ENCODE assay signal across 22 cellular contexts in genomic region chrX:48753708-48754107, GRCh38. TPM values are rescaled to one million over a fixed set of nuclear protein-coding genes. Genes with fewer than 3 reads are reported as not detected.
DNase-seq lines count a peak whose midpoint lies in the region; ATAC-seq, FAIRE-seq and TF ChIP-seq lines count a peak whose summit lies in the region.
"Had no signal": no experiment of that assay in that cellular context is flagged by ENCODE, and none has a peak within 500 bp of the region (broad histone marks: within the 10 kb centered on the region; RNA-seq: fewer than 3 reads in every experiment).

No MANE protein-coding gene starts in this region.

- in situ Hi-C loops in HepG2 (cut with HindIII; ENCODE audit: extremely low pct_ligation_motif_present, low pct_unique_long_range_greater_than_20kb) = no loop called here

- no peaks in the 10 kb centered on the region for H3K27me3 ChIP-seq in HepG2 (ENCODE audit: control insufficient read depth in 1 of 2, insufficient read depth in 2 of 2, low read length in 2 of 2)
- no peaks in the 10 kb centered on the region for H3K27me3 ChIP-seq in right lobe of liver
- no peaks in the 10 kb centered on the region for H3K27me3 ChIP-seq in astrocyte (ENCODE audit: insufficient read depth, low read length)
- H3K27me3 ChIP-seq in PC-3 (ENCODE audit: low read length) = no peaks in the 10 kb centered on the region

- ATAC-seq in HepG2 = peak; percentile 55
- no peak for ATAC-seq in right lobe of liver
- ATAC-seq in PC-3 = no peak

- H3K36me3 ChIP-seq in HepG2 (replicated peaks in 1 of 2; ENCODE audit: control insufficient read depth in 1 of 2, insufficient read depth in 2 of 2, low read length in 2 of 2) (no peaks in the 10 kb centered on the region), right lobe of liver (no peaks in the 10 kb centered on the region), astrocyte (ENCODE audit: insufficient read depth, low read length) (no peaks in the 10 kb centered on the region), PC-3 (ENCODE audit: low read depth, low read length) (no peaks in the 10 kb centered on the region)
- H3K36me3 ChIP-seq: BLaER1 had no signal

- no peaks in the 10 kb centered on the region for H4K20me1 ChIP-seq in HepG2 (ENCODE audit: insufficient read depth, low read length)
- H4K20me1 ChIP-seq in astrocyte (ENCODE audit: insufficient read depth, low read length) = no peaks in the 10 kb centered on the region
- H4K20me1 ChIP-seq in PC-3 (ENCODE audit: low read length) = no peaks in the 10 kb centered on the region
- H4K20me1 ChIP-seq: BLaER1 had no signal

- H3K9me3 Mint-ChIP-seq in astrocyte (ENCODE audit: unreplicated experiment) = no peaks in the 10 kb centered on the region
- H3K9me3 Mint-ChIP-seq: CD4-positive, alpha-beta memory T cell had no signal

- H3K4me3 Mint-ChIP-seq in astrocyte (ENCODE audit: unreplicated experiment) = no peak overlapping the region
- H3K4me3 Mint-ChIP-seq: CD14-positive monocyte had no signal

- H3K79me2 ChIP-seq in HepG2 (ENCODE audit: insufficient read depth, low read length) (no peaks in the 10 kb centered on the region), astrocyte (ENCODE audit: insufficient read depth, low read length) (no peaks in the 10 kb centered on the region), PC-3 (ENCODE audit: low read length) (no peaks in the 10 kb centered on the region)

- FAIRE-seq in HepG2 (lab: Jason Lieb, UNC) = no peak
- no peak for FAIRE-seq in astrocyte (lab: Jason Lieb, UNC)
- FAIRE-seq: A549, GM12891, GM18507 had no signal

- DNase-seq in HepG2 (ENCODE audit: low spot score) (no peak), right lobe of liver (no peak), astrocyte (ENCODE audit: low read depth) (no peak), myocyte (ENCODE audit: low read depth) (peak; percentile 12), GF-D8 (lab: John Stamatoyannopoulos, UW) (no peak), foreskin fibroblast (no peak), PC-3 (no peak)
- DNase-seq: AML-193; Calu3; CD4-positive, alpha-beta memory T cell; DMS79 treated with DMSO at 0.1 percent for 48 hours; GM23248; HCEC 1CT had no signal

- H3K9me2 ChIP-seq in PC-3 (replicated peaks; ENCODE audit: low read length) = no peaks in the 10 kb centered on the region

- H3K4me3 ChIP-seq in HepG2 (replicated peaks in 1 of 3; ENCODE audit: insufficient read depth in 1 of 3, low read depth in 2 of 3, low read length in 3 of 3) (0 out of 6 replicates have a peak overlapping the region, but pooled peaks of 1 of the 3 experiments have one; percentile 28), right lobe of liver (no peak overlapping the region), astrocyte (ENCODE audit: insufficient read depth, low read depth, low read length) (no peak overlapping the region), foreskin fibroblast (ENCODE audit: low read depth in 1 of 2, low read length in 2 of 2) (no peak overlapping the region), PC-3 (ENCODE audit: low read length) (no peak overlapping the region)
- H3K4me3 ChIP-seq: A549, BLaER1, GM23248 had no signal

- no CpG with 5 or more reads among the region's 7 CpGs for WGBS in HepG2 (ENCODE audit: low lambda C conversion rate)
- 45% methylated on average over 2 of the region's 7 CpGs for WGBS in right lobe of liver (ENCODE audit: insufficient coverage, low coverage, low lambda C conversion rate, missing lambda C conversion rate)

- H3K36me3 Mint-ChIP-seq in astrocyte (ENCODE audit: low read depth, unreplicated experiment) = no peaks in the 10 kb centered on the region
- H3K36me3 Mint-ChIP-seq: CD14-positive monocyte; CD4-positive, alpha-beta memory T cell had no signal

- H3K9me3 ChIP-seq in HepG2 (ENCODE audit: low read length) (no peaks in the 10 kb centered on the region), right lobe of liver (no peaks in the 10 kb centered on the region), astrocyte (ENCODE audit: insufficient read depth, low read depth, low read length) (no peaks in the 10 kb centered on the region), PC-3 (ENCODE audit: low read length) (no peaks in the 10 kb centered on the region)
- H3K9me3 ChIP-seq: A549, BLaER1 had no signal

- H3K9ac ChIP-seq in HepG2 (ENCODE audit: insufficient read depth, low read depth, low read length) (no peak overlapping the region), astrocyte (ENCODE audit: low read length) (no peak overlapping the region), PC-3 (ENCODE audit: low read length) (no peak overlapping the region)
- H3K9ac ChIP-seq: BLaER1, GM23248 had no signal

- no peaks in the 10 kb centered on the region for H3K27me3 Mint-ChIP-seq in astrocyte (ENCODE audit: low read depth, unreplicated experiment)
- H3K27me3 Mint-ChIP-seq: CD4-positive, alpha-beta memory T cell had no signal

- intact Hi-C loops in HepG2 (cut with micrococcal nuclease; ENCODE audit: unreplicated experiment) = loop anchor here (10.0 kb wide), 1 partner anchor 119 kb away; no protein-coding TSS in a partner anchor
- intact Hi-C loops in right lobe of liver (cut with DNase I) = no loop called here
- intact Hi-C loops in PC-3 (cut with micrococcal nuclease) = no loop called here

- TF ChIP-seq CTCF in HepG2 (CRISPR knock-in tag; IDR thresholded peaks at IDR 0.05) (no peak), right lobe of liver (IDR thresholded peaks at IDR 0.05) (no peak), astrocyte (IDR thresholded peaks at IDR 0.05; ENCODE audit: insufficient read depth, low read depth, low read length) (no peak), foreskin fibroblast (IDR thresholded peaks at IDR 0.05; ENCODE audit: low read depth, low read length) (no peak), PC-3 (conservative IDR thresholded peaks at IDR 0.05; ENCODE audit: low read depth, low read length) (no peak)

- H2AFZ ChIP-seq in HepG2 (ENCODE audit: low read length) = no peak overlapping the region
- H2AFZ ChIP-seq in astrocyte (ENCODE audit: low read depth, low read length) = no peak overlapping the region
- no peak overlapping the region for H2AFZ ChIP-seq in PC-3 (ENCODE audit: low read length)
- H2AFZ ChIP-seq: GM23248 had no signal

- H3K4me1 ChIP-seq in HepG2 (ENCODE audit: insufficient read depth, low read length) (peaks cover 48% of the 10 kb centered on the region), right lobe of liver (no peaks in the 10 kb centered on the region), astrocyte (ENCODE audit: insufficient read depth, low read length) (no peaks in the 10 kb centered on the region), PC-3 (ENCODE audit: insufficient read depth, low read length) (no peaks in the 10 kb centered on the region)
- H3K4me1 ChIP-seq: BLaER1 had no signal

- POLR2A ChIA-PET in HepG2 (lab: Yijun Ruan, JAX) (no interaction called here), PC-3 (lab: Charles Lee; ENCODE audit: unreplicated experiment) (no interaction called here)

- no peak for TF ChIP-seq EP300 in HepG2 (IDR thresholded peaks at IDR 0.05; ENCODE audit: low read depth in 2 of 2, low read length in 2 of 2)
- no peak for TF ChIP-seq EP300 in HepG2 (CRISPR knock-in tag; IDR thresholded peaks at IDR 0.05; ENCODE audit: borderline replicate concordance)

- CTCF ChIA-PET in HepG2 (lab: Yijun Ruan, JAX; ENCODE audit: low intra/inter-chr PET ratio, low total read pairs) = no interaction called here
- CTCF ChIA-PET in PC-3 (lab: Charles Lee) = no interaction called here

- peak overlapping the region; percentile 62 for H3K4me2 ChIP-seq in HepG2 (ENCODE audit: low read depth, low read length)
- H3K4me2 ChIP-seq in astrocyte (ENCODE audit: low read length) = no peak overlapping the region
- no peak overlapping the region for H3K4me2 ChIP-seq in PC-3 (ENCODE audit: low read length)
- H3K4me2 ChIP-seq: A549, BLaER1 had no signal

- peak overlapping the region; percentile 18 for H3K27ac Mint-ChIP-seq in astrocyte (ENCODE audit: unreplicated experiment)
- H3K27ac Mint-ChIP-seq: CD4-positive, alpha-beta memory T cell had no signal

- TF ChIP-seq POLR2A in HepG2 (IDR thresholded peaks at IDR 0.05; ENCODE audit: insufficient read depth in 1 of 2, low read depth in 2 of 2, low read length in 2 of 2) = no peak
- TF ChIP-seq POLR2A in right lobe of liver (IDR thresholded peaks at IDR 0.05) = no peak

- TF ChIP-seq RAD21 in HepG2 (CRISPR knock-in tag; IDR thresholded peaks at IDR 0.05) = no peak

- peaks cover 12% of the 10 kb centered on the region for H3K4me1 Mint-ChIP-seq in astrocyte (ENCODE audit: low read depth, unreplicated experiment)

- H3K27ac ChIP-seq in HepG2 (ENCODE audit: extremely low read length, insufficient read depth, low read length) (no peak overlapping the region), right lobe of liver (no peak overlapping the region), astrocyte (ENCODE audit: low read depth, low read length) (no peak overlapping the region), PC-3 (ENCODE audit: low read length) (no peak overlapping the region)
- H3K27ac ChIP-seq: 22Rv1, A549, BLaER1, GM23248 had no signal

- BruUV-seq in HepG2 (replicated peaks; lab: Mats Ljungman, UMichigan) = no TSS peak
- BruUV-seq in PC-3 (replicated peaks; lab: Mats Ljungman, UMichigan) = no TSS peak

- H3F3A ChIP-seq in PC-3 (ENCODE audit: low read length, unreplicated experiment) = no peaks in the 10 kb centered on the region

RNA-seq across cellular contexts. Expression of gene GLOD5, which starts 7.8 kb away (rescaled TPM):
- total RNA-seq in HepG2 (2016; rRNA removed; fragmentation: Illumina TruSeq; extraction: Trizol) = 0.73 and 0.93 TPM in 2 replicates
- 0.61 and 0.97 TPM in 2 replicates for total RNA-seq in HepG2 (2016; cell fraction: cytosol; rRNA removed; fragmentation: Illumina TruSeq; extraction: Trizol; ENCODE audit: low read depth)
- total RNA-seq in HepG2 (2016; cell fraction: insoluble cytoplasmic fraction; rRNA removed; fragmentation: Illumina TruSeq; extraction: Trizol) = 0.71 and 1.2 TPM in 2 replicates
- 0.68 and 0.79 TPM in 2 replicates for total RNA-seq in HepG2 (2016; cell fraction: membrane; rRNA removed; fragmentation: Illumina TruSeq; extraction: Trizol)
- not detected in 2 replicates for total RNA-seq in HepG2 (2016; cell fraction: nucleus; rRNA removed; fragmentation: Illumina TruSeq; extraction: Trizol)
- polyA plus RNA-seq in HepG2 (2011; rRNA removed) = 1.3 and 1.5 TPM in 2 replicates
- polyA plus RNA-seq in HepG2 (2011; cell fraction: cytosol; rRNA removed) = 1.1 and 1.3 TPM in 2 replicates
- 0.50 TPM in 1 of 2 replicates, not detected in the other for polyA plus RNA-seq in HepG2 (2011; cell fraction: nucleus; rRNA removed)
- 0.79 and 1.2 TPM in 2 replicates for polyA plus RNA-seq in HepG2 (2012)
- 0.68 and 1.3 TPM in 2 replicates for polyA plus RNA-seq in HepG2 (2016; cell fraction: cytosol; fragmentation: Illumina TruSeq; extraction: Trizol; ENCODE audit: low read depth)
- polyA plus RNA-seq in HepG2 (2016; cell fraction: insoluble cytoplasmic fraction; fragmentation: Illumina TruSeq; extraction: Trizol; ENCODE audit: low read depth) = 1.7 and 2.6 TPM in 2 replicates
- 0.88 TPM in 2 replicates for polyA plus RNA-seq in HepG2 (2016; cell fraction: membrane; fragmentation: Illumina TruSeq; extraction: Trizol; ENCODE audit: low read depth)
- polyA plus RNA-seq in HepG2 (2016; cell fraction: nucleus; fragmentation: Illumina TruSeq; extraction: Trizol; ENCODE audit: insufficient read depth, low read depth) = 1.2 TPM in 1 of 2 replicates, not detected in the other
- polyA minus RNA-seq in HepG2 (2011; rRNA and poly(A)+ RNA removed; ENCODE audit: low replicate concordance) = 2.3 TPM in 1 of 2 replicates, not detected in the other
- not detected in 2 replicates for polyA minus RNA-seq in HepG2 (2011; cell fraction: cytosol; rRNA and poly(A)+ RNA removed)
- not detected in 2 replicates for polyA minus RNA-seq in HepG2 (2011; cell fraction: nucleus; rRNA and poly(A)+ RNA removed)
- total RNA-seq in right lobe of liver = 1 to 10 TPM in 5 of 6 experiments, under 1 TPM in 1; 0.98 to 4.1 (median 2.9) TPM
- total RNA-seq in astrocyte = not detected in 2 replicates
- not detected in 2 replicates for total RNA-seq in myocyte
- polyA plus RNA-seq in myocyte (2012) = not detected
- not detected in 2 replicates for total RNA-seq in PC-3 (2014; rRNA removed)
- total RNA-seq: Calu3; CD4-positive, alpha-beta memory T cell; G401; GM23248; H4; HT-29 had no signal
- polyA plus RNA-seq: A549; CD14-positive monocyte; CD4-positive, alpha-beta memory T cell; GM23248 had no signal

RNA-seq across cellular contexts. Expression of gene GATA1, which starts 32.7 kb away (rescaled TPM):
- 0.13 TPM in 1 of 2 replicates, not detected in the other for total RNA-seq in HepG2 (2016; rRNA removed; fragmentation: Illumina TruSeq; extraction: Trizol)
- total RNA-seq in HepG2 (2016; cell fraction: cytosol; rRNA removed; fragmentation: Illumina TruSeq; extraction: Trizol; ENCODE audit: low read depth) = not detected in 2 replicates
- 0.13 and 0.16 TPM in 2 replicates for total RNA-seq in HepG2 (2016; cell fraction: insoluble cytoplasmic fraction; rRNA removed; fragmentation: Illumina TruSeq; extraction: Trizol)
- not detected in 2 replicates for total RNA-seq in HepG2 (2016; cell fraction: membrane; rRNA removed; fragmentation: Illumina TruSeq; extraction: Trizol)
- not detected in 2 replicates for total RNA-seq in HepG2 (2016; cell fraction: nucleus; rRNA removed; fragmentation: Illumina TruSeq; extraction: Trizol)
- polyA plus RNA-seq in HepG2 (2011; rRNA removed) = 0.05 TPM in 1 of 2 replicates, not detected in the other
- 0.08 TPM in 1 of 2 replicates, not detected in the other for polyA plus RNA-seq in HepG2 (2011; cell fraction: cytosol; rRNA removed)
- polyA plus RNA-seq in HepG2 (2011; cell fraction: nucleus; rRNA removed) = not detected in 2 replicates
- polyA plus RNA-seq in HepG2 (2012) = not detected in 2 replicates
- polyA plus RNA-seq in HepG2 (2016; cell fraction: cytosol; fragmentation: Illumina TruSeq; extraction: Trizol; ENCODE audit: low read depth) = not detected in 2 replicates
- 0.31 TPM in 1 of 2 replicates, not detected in the other for polyA plus RNA-seq in HepG2 (2016; cell fraction: insoluble cytoplasmic fraction; fragmentation: Illumina TruSeq; extraction: Trizol; ENCODE audit: low read depth)
- not detected in 2 replicates for polyA plus RNA-seq in HepG2 (2016; cell fraction: membrane; fragmentation: Illumina TruSeq; extraction: Trizol; ENCODE audit: low read depth)
- polyA plus RNA-seq in HepG2 (2016; cell fraction: nucleus; fragmentation: Illumina TruSeq; extraction: Trizol; ENCODE audit: insufficient read depth, low read depth) = not detected in 2 replicates
- polyA minus RNA-seq in HepG2 (2011; rRNA and poly(A)+ RNA removed; ENCODE audit: low replicate concordance) = 0.37 and 0.38 TPM in 2 replicates
- not detected in 2 replicates for polyA minus RNA-seq in HepG2 (2011; cell fraction: cytosol; rRNA and poly(A)+ RNA removed)
- polyA minus RNA-seq in HepG2 (2011; cell fraction: nucleus; rRNA and poly(A)+ RNA removed) = not detected in 2 replicates
- total RNA-seq in right lobe of liver = 1 to 10 TPM in 1 of 6 experiments, under 1 TPM in 1, not detected in 4; 0.37 to 1.2 TPM
- total RNA-seq in astrocyte = not detected in 2 replicates
- total RNA-seq in myocyte = not detected in 2 replicates
- not detected for polyA plus RNA-seq in myocyte (2012)
- total RNA-seq in PC-3 (2014; rRNA removed) = not detected in 2 replicates
- total RNA-seq: Calu3; CD4-positive, alpha-beta memory T cell; G401; GM23248; H4; HT-29 had no signal
- polyA plus RNA-seq: A549; CD14-positive monocyte; CD4-positive, alpha-beta memory T cell; GM23248 had no signal

RNA-seq across cellular contexts. Expression of gene HDAC6, which starts 48.2 kb away (rescaled TPM):
- 57.8 and 80.4 TPM in 2 replicates for total RNA-seq in HepG2 (2016; rRNA removed; fragmentation: Illumina TruSeq; extraction: Trizol)
- total RNA-seq in HepG2 (2016; cell fraction: cytosol; rRNA removed; fragmentation: Illumina TruSeq; extraction: Trizol; ENCODE audit: low read depth) = 16.4 and 18.7 TPM in 2 replicates
- total RNA-seq in HepG2 (2016; cell fraction: insoluble cytoplasmic fraction; rRNA removed; fragmentation: Illumina TruSeq; extraction: Trizol) = 47.7 and 77.8 TPM in 2 replicates
- 22.7 and 25.7 TPM in 2 replicates for total RNA-seq in HepG2 (2016; cell fraction: membrane; rRNA removed; fragmentation: Illumina TruSeq; extraction: Trizol)
- total RNA-seq in HepG2 (2016; cell fraction: nucleus; rRNA removed; fragmentation: Illumina TruSeq; extraction: Trizol) = 85.5 and 102 TPM in 2 replicates
- polyA plus RNA-seq in HepG2 (2011; rRNA removed) = 93.6 and 113 TPM in 2 replicates
- 28.6 and 29.0 TPM in 2 replicates for polyA plus RNA-seq in HepG2 (2011; cell fraction: cytosol; rRNA removed)
- 538 and 699 TPM in 2 replicates for polyA plus RNA-seq in HepG2 (2011; cell fraction: nucleus; rRNA removed)
- 97.4 and 102 TPM in 2 replicates for polyA plus RNA-seq in HepG2 (2012)
- polyA plus RNA-seq in HepG2 (2016; cell fraction: cytosol; fragmentation: Illumina TruSeq; extraction: Trizol; ENCODE audit: low read depth) = 8.7 and 10.0 TPM in 2 replicates
- polyA plus RNA-seq in HepG2 (2016; cell fraction: insoluble cytoplasmic fraction; fragmentation: Illumina TruSeq; extraction: Trizol; ENCODE audit: low read depth) = 42.5 and 59.2 TPM in 2 replicates
- 17.0 and 17.4 TPM in 2 replicates for polyA plus RNA-seq in HepG2 (2016; cell fraction: membrane; fragmentation: Illumina TruSeq; extraction: Trizol; ENCODE audit: low read depth)
- 255 and 257 TPM in 2 replicates for polyA plus RNA-seq in HepG2 (2016; cell fraction: nucleus; fragmentation: Illumina TruSeq; extraction: Trizol; ENCODE audit: insufficient read depth, low read depth)
- polyA minus RNA-seq in HepG2 (2011; rRNA and poly(A)+ RNA removed; ENCODE audit: low replicate concordance) = 48.3 and 102 TPM in 2 replicates
- polyA minus RNA-seq in HepG2 (2011; cell fraction: cytosol; rRNA and poly(A)+ RNA removed) = 29.5 and 40.0 TPM in 2 replicates
- polyA minus RNA-seq in HepG2 (2011; cell fraction: nucleus; rRNA and poly(A)+ RNA removed) = 90.8 and 96.6 TPM in 2 replicates
- total RNA-seq in right lobe of liver = 100 to 1,000 TPM in 5 of 6 experiments, 10 to 100 TPM in 1; 84.4 to 173 (median 136) TPM
- total RNA-seq in astrocyte = 59.2 and 60.6 TPM in 2 replicates
- 60.8 and 75.5 TPM in 2 replicates for total RNA-seq in myocyte
- polyA plus RNA-seq in myocyte (2012) = 52.8 TPM
- 58.0 and 61.7 TPM in 2 replicates for total RNA-seq in PC-3 (2014; rRNA removed)

RNA-seq across cellular contexts. Expression of gene SUV39H1, which starts 57.2 kb away (rescaled TPM):
- 9.9 and 10.1 TPM in 2 replicates for total RNA-seq in HepG2 (2016; rRNA removed; fragmentation: Illumina TruSeq; extraction: Trizol)
- 1.2 and 1.6 TPM in 2 replicates for total RNA-seq in HepG2 (2016; cell fraction: cytosol; rRNA removed; fragmentation: Illumina TruSeq; extraction: Trizol; ENCODE audit: low read depth)
- 9.2 and 10.1 TPM in 2 replicates for total RNA-seq in HepG2 (2016; cell fraction: insoluble cytoplasmic fraction; rRNA removed; fragmentation: Illumina TruSeq; extraction: Trizol)
- total RNA-seq in HepG2 (2016; cell fraction: membrane; rRNA removed; fragmentation: Illumina TruSeq; extraction: Trizol) = 5.1 and 5.5 TPM in 2 replicates
- total RNA-seq in HepG2 (2016; cell fraction: nucleus; rRNA removed; fragmentation: Illumina TruSeq; extraction: Trizol) = 7.0 and 7.4 TPM in 2 replicates
- 3.2 and 5.2 TPM in 2 replicates for polyA plus RNA-seq in HepG2 (2011; rRNA removed)
- polyA plus RNA-seq in HepG2 (2011; cell fraction: cytosol; rRNA removed) = 2.8 and 5.0 TPM in 2 replicates
- polyA plus RNA-seq in HepG2 (2011; cell fraction: nucleus; rRNA removed) = 5.5 and 9.7 TPM in 2 replicates
- 2.7 and 4.7 TPM in 2 replicates for polyA plus RNA-seq in HepG2 (2012)
- 1.3 and 1.5 TPM in 2 replicates for polyA plus RNA-seq in HepG2 (2016; cell fraction: cytosol; fragmentation: Illumina TruSeq; extraction: Trizol; ENCODE audit: low read depth)
- polyA plus RNA-seq in HepG2 (2016; cell fraction: insoluble cytoplasmic fraction; fragmentation: Illumina TruSeq; extraction: Trizol; ENCODE audit: low read depth) = 8.6 and 12.5 TPM in 2 replicates
- polyA plus RNA-seq in HepG2 (2016; cell fraction: membrane; fragmentation: Illumina TruSeq; extraction: Trizol; ENCODE audit: low read depth) = 3.6 and 3.7 TPM in 2 replicates
- polyA plus RNA-seq in HepG2 (2016; cell fraction: nucleus; fragmentation: Illumina TruSeq; extraction: Trizol; ENCODE audit: insufficient read depth, low read depth) = 13.6 and 14.6 TPM in 2 replicates
- 9.3 and 68.5 TPM in 2 replicates for polyA minus RNA-seq in HepG2 (2011; rRNA and poly(A)+ RNA removed; ENCODE audit: low replicate concordance)
- polyA minus RNA-seq in HepG2 (2011; cell fraction: cytosol; rRNA and poly(A)+ RNA removed) = 3.1 and 5.0 TPM in 2 replicates
- polyA minus RNA-seq in HepG2 (2011; cell fraction: nucleus; rRNA and poly(A)+ RNA removed) = 3.9 and 4.2 TPM in 2 replicates
- total RNA-seq in right lobe of liver = 10 to 100 TPM in 1 of 6 experiments, 1 to 10 TPM in 5; 2.2 to 10.8 (median 3.5) TPM
- 3.5 and 4.9 TPM in 2 replicates for total RNA-seq in astrocyte
- 2.8 and 3.1 TPM in 2 replicates for total RNA-seq in myocyte
- 2.0 TPM for polyA plus RNA-seq in myocyte (2012)
- total RNA-seq in PC-3 (2014; rRNA removed) = 22.3 and 31.7 TPM in 2 replicates
